ENCODE assay signal across 11 cellular contexts in the genomic region with DNA sequence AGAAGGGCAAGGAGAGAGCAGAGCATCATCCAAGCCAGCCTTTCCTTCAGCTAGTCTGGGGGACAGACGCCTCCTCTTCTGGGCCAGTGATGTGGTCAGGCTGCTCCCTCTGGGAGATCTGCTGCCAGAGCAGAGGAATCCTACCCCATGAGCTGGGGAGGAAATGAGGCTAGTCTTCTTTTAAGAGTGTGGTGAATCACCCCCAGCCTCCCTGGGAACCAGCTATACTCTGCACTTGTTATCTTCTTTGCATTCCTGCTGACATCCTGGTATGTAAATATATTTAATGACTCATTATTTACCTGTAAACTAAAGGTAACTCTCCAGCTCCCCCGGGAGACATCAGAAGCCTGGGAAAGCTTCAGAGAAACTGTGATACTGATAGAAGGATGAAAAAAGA. TPM values are rescaled to one million over a fixed set of nuclear protein-coding genes. Genes with fewer than 3 reads are reported as not detected.
DNase-seq lines count a peak whose midpoint lies in the region; ATAC-seq and TF ChIP-seq lines count a peak whose summit lies in the region.
"Had no signal": no experiment of that assay in that cellular context is flagged by ENCODE, and none has a peak within 500 bp of the region (broad histone marks: within the 10 kb centered on the region; RNA-seq: fewer than 3 reads in every experiment).

No MANE protein-coding gene starts in this region.

- TF ChIP-seq CTCF in RWPE2 (IDR thresholded peaks at IDR 0.05; ENCODE audit: poor library complexity, severe bottlenecking) (no peak), fibroblast of the aortic adventitia (IDR thresholded peaks at IDR 0.05; ENCODE audit: insufficient read depth, low read length) (no peak)

- ATAC-seq in RWPE2 (ENCODE audit: low read depth) (peak; percentile 92), GM18867 (IDR thresholded peaks at IDR 0.05; ENCODE audit: unreplicated experiment) (no peak), GM21737 (IDR thresholded peaks at IDR 0.05; ENCODE audit: unreplicated experiment) (no peak), esophagus mucosa (no peak)

- H3K27me3 Mint-ChIP-seq in activated naive CD4-positive, alpha-beta T cell treated with anti-CD3 and anti-CD28 coated beads, Interleukin-2, amount 10 ng/mL, durations not matched to agents 7 days and 5 days: peaks cover 4% of the 10 kb centered on the region

- H3K9me3 Mint-ChIP-seq in activated naive CD4-positive, alpha-beta T cell treated with anti-CD3 and anti-CD28 coated beads, Interleukin-2, amount 10 ng/mL, durations not matched to agents 7 days and 5 days: no peaks in the 10 kb centered on the region

- peaks cover 4% of the 10 kb centered on the region for H3K9me3 ChIP-seq in RWPE2 (ENCODE audit: severe bottlenecking)
- H3K9me3 ChIP-seq in thymus (ENCODE audit: control insufficient read depth): no peaks in the 10 kb centered on the region

- no peaks in the 10 kb centered on the region for H3K36me3 ChIP-seq in RWPE2 (ENCODE audit: low read depth)
- peaks cover 12% of the 10 kb centered on the region for H3K36me3 ChIP-seq in thymus (ENCODE audit: control insufficient read depth, insufficient read depth)

- H3K36me3 Mint-ChIP-seq in activated naive CD4-positive, alpha-beta T cell treated with anti-CD3 and anti-CD28 coated beads, Interleukin-2, amount 10 ng/mL, durations not matched to agents 7 days and 5 days: no peaks in the 10 kb centered on the region

- CTCF ChIA-PET in activated naive CD4-positive, alpha-beta T cell treated with anti-CD3 and anti-CD28 coated beads, Interleukin-2, amount 10 ng/mL, durations not matched to agents 7 days and 5 days (lab: Charles Lee): interaction anchor here (0.9 to 10.3 kb wide), 16 partner anchors 10 to 509 kb away, joined by 3 to 346 read pairs (median 7); no protein-coding TSS in a partner anchor

- peak overlapping the region; percentile 100 for H3K27ac Mint-ChIP-seq in activated naive CD4-positive, alpha-beta T cell treated with anti-CD3 and anti-CD28 coated beads, Interleukin-2, amount 10 ng/mL, durations not matched to agents 7 days and 5 days

- H3K4me1 ChIP-seq in RWPE2 (ENCODE audit: insufficient read depth, poor library complexity, severe bottlenecking) (no peaks in the 10 kb centered on the region), thymus (ENCODE audit: control insufficient read depth, insufficient read depth, low read length) (peaks cover 20% of the 10 kb centered on the region)

- peaks cover 12% of the 10 kb centered on the region for H3K27me3 ChIP-seq in RWPE2 (ENCODE audit: insufficient read depth, poor library complexity, severe bottlenecking)
- H3K27me3 ChIP-seq in thymus (ENCODE audit: control insufficient read depth, insufficient read depth): no peaks in the 10 kb centered on the region

- H3K4me3 ChIP-seq in RWPE2 (ENCODE audit: severe bottlenecking) (no peak overlapping the region), fibroblast of the aortic adventitia (ENCODE audit: low read depth, low read length) (no peak overlapping the region), thymus (ENCODE audit: low read length) (peak overlapping the region; percentile 86)

- DNase-seq in activated naive CD4-positive, alpha-beta T cell treated with anti-CD3 and anti-CD28 coated beads, Interleukin-2, amount 10 ng/mL, durations not matched to agents 7 days and 5 days: peak; percentile 44
- DNase-seq in activated naive CD4-positive, alpha-beta T cell treated with anti-CD3 and anti-CD28 coated beads, Interleukin-2, amount 50 U/mL, for 16 hours: no peak
- DNase-seq in RWPE2 (ENCODE audit: low spot score) (no peak), fibroblast of the aortic adventitia (ENCODE audit: low read depth) (peak; percentile 78)
- DNase-seq: activated CD8-positive, alpha-beta memory T cell treated with anti-CD3 and anti-CD28 coated beads for 24 hours; DMS153; NK-92 treated with Interleukin-12 subunit alpha and Interleukin-12 subunit beta, amount 100 ng/mL, for 24 hours had no signal

- peak overlapping the region; percentile 69 for H3K4me3 Mint-ChIP-seq in activated naive CD4-positive, alpha-beta T cell treated with anti-CD3 and anti-CD28 coated beads, Interleukin-2, amount 10 ng/mL, durations not matched to agents 7 days and 5 days

- H3K27ac ChIP-seq in RWPE2 (ENCODE audit: poor library complexity, severe bottlenecking) (no peak overlapping the region), thymus (ENCODE audit: low read depth) (peak overlapping the region; percentile 97)

- WGBS in thymus: 32% methylated on average over 2 of the region's 2 CpGs

- H3K4me1 Mint-ChIP-seq in activated naive CD4-positive, alpha-beta T cell treated with anti-CD3 and anti-CD28 coated beads, Interleukin-2, amount 10 ng/mL, durations not matched to agents 7 days and 5 days: peaks cover 71% of the 10 kb centered on the region

RNA-seq across cellular contexts. Expression of a gene that starts 41.6 kb away (rescaled TPM):
- total RNA-seq in fibroblast of the aortic adventitia (ENCODE audit: low replicate concordance) (11.0 and 15.2 TPM in 2 replicates), esophagus mucosa (18.1 TPM)
- 163 TPM for polyA plus RNA-seq in thymus

RNA-seq across cellular contexts. Expression of a gene that starts 42.5 kb away (rescaled TPM):
- total RNA-seq in fibroblast of the aortic adventitia (ENCODE audit: low replicate concordance) (not detected in 2 replicates), esophagus mucosa (not detected)
- polyA plus RNA-seq in thymus: 23.1 TPM

Comparison
In these comparisons a context has a peak if more than half of its experiments do, and no peak if none do; other contexts are left out.
1. DNase-seq: peak in activated naive CD4-positive, alpha-beta T cell treated with anti-CD3 and anti-CD28 coated beads, Interleukin-2, amount 10 ng/mL, durations not matched to agents 7 days and 5 days (single experiment) and fibroblast of the aortic adventitia (single experiment); none in activated naive CD4-positive, alpha-beta T cell treated with anti-CD3 and anti-CD28 coated beads, Interleukin-2, amount 50 U/mL, for 16 hours (single experiment) and RWPE2 (single experiment).